In the genomic region with DNA sequence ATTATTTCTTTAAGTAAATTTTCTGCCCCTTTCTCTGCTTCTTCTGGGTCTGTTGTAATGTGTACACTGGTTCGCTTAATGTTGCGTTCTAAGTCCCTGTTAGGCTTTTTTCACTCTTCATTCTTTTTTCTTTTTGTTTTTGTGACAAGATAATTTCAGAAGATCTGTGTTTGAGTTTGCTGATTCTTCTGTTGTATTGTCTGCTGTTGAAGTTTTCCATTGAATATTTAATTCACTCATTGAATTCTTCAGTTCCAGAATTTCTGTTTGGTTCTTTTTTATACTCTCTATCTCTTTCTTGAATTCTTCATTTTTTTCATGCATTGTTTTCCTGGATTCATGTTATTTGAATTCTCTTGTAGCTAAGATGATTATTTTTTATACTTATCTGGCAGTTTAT, we compare ENCODE assay signal across 7 cellular contexts.
"Had no signal": no experiment of that assay in that cellular context is flagged by ENCODE, and none has a peak within 500 bp of the region (broad histone marks: within the 10 kb centered on the region; RNA-seq: fewer than 3 reads in every experiment).

No MANE protein-coding gene starts in this region.

- H3K4me3 ChIP-seq: GM23338 had no signal

- H2AFZ ChIP-seq: GM23338 had no signal

- H3K27me3 Mint-ChIP-seq: IgD-negative memory B cell had no signal

- FAIRE-seq: H1, H54, HTR-8/SVneo had no signal

- H3K4me2 ChIP-seq: GM23338 had no signal

- H3K4me3 Mint-ChIP-seq: GM23338, H9 had no signal

- ATAC-seq: GM23338 had no signal

- DNase-seq: H9, HCEC 1CT had no signal

- H3K27ac Mint-ChIP-seq: GM23338, IgD-negative memory B cell had no signal

- H3K4me1 Mint-ChIP-seq: GM23338, H9 had no signal
